8 cellular contexts compared by ENCODE assay signal in genomic region chr5:35777358-35778087, GRCh38.
DNase-seq lines count a peak whose midpoint lies in the region; ATAC-seq and TF ChIP-seq lines count a peak whose summit lies in the region.

No MANE protein-coding gene starts in this region.

- H3K9me3 Mint-ChIP-seq in osteocyte (ENCODE audit: unreplicated experiment), result no peaks in the 10 kb centered on the region

- no peaks in the 10 kb centered on the region for H3K36me3 Mint-ChIP-seq in osteocyte (ENCODE audit: unreplicated experiment)

- H3K27ac Mint-ChIP-seq in osteocyte (ENCODE audit: unreplicated experiment), result no peak overlapping the region

- peaks cover 26% of the 10 kb centered on the region for H3K4me1 Mint-ChIP-seq in osteocyte (ENCODE audit: unreplicated experiment)

- no peak overlapping the region for H3K4me3 Mint-ChIP-seq in osteocyte (ENCODE audit: unreplicated experiment)

- peak; percentile 76 for TF ChIP-seq CTCF in 22Rv1 (IDR thresholded peaks at IDR 0.05)
- peak; percentile 87 for TF ChIP-seq CTCF in RWPE2 (IDR thresholded peaks at IDR 0.05; ENCODE audit: poor library complexity, severe bottlenecking)
- TF ChIP-seq CTCF in osteocyte (IDR thresholded peaks at IDR 0.05), result peak; percentile 77

- H3K27me3 ChIP-seq in MG63, result no peaks in the 10 kb centered on the region
- no peaks in the 10 kb centered on the region for H3K27me3 ChIP-seq in RWPE2 (ENCODE audit: insufficient read depth, poor library complexity, severe bottlenecking)

- DNase-seq in MG63 (peak; percentile 57), RWPE2 (ENCODE audit: low spot score) (peak; percentile 77), activated T-helper 1 cell treated with Interleukin-2 at 50 U/mL for 16 hours (ENCODE audit: low read depth) (peak; percentile 44), fibroblast of the conjunctiva (ENCODE audit: low read depth) (peak; percentile 74), osteocyte (ENCODE audit: extremely low spot score, unreplicated experiment) (no peak), ureter (ENCODE audit: low spot score) (peak; percentile 61)

- H3K9me3 ChIP-seq in MG63 (no peaks in the 10 kb centered on the region), RWPE2 (ENCODE audit: severe bottlenecking) (no peaks in the 10 kb centered on the region)

- ATAC-seq in GM18519 (IDR thresholded peaks at IDR 0.05; ENCODE audit: low FRiP score, unreplicated experiment), result peak; percentile 46
- peak; percentile 82 for ATAC-seq in RWPE2 (ENCODE audit: low read depth)

- H3K27ac ChIP-seq in 22Rv1 (no peak overlapping the region), RWPE2 (ENCODE audit: poor library complexity, severe bottlenecking) (no peak overlapping the region)

- H3K27me3 Mint-ChIP-seq in osteocyte (ENCODE audit: unreplicated experiment), result no peaks in the 10 kb centered on the region

- H3K4me3 ChIP-seq in MG63, result no peak overlapping the region
- H3K4me3 ChIP-seq in RWPE2 (ENCODE audit: severe bottlenecking), result no peak overlapping the region

- no peaks in the 10 kb centered on the region for H3K36me3 ChIP-seq in MG63
- no peaks in the 10 kb centered on the region for H3K36me3 ChIP-seq in RWPE2 (ENCODE audit: low read depth)

- H3K4me1 ChIP-seq in RWPE2 (ENCODE audit: insufficient read depth, poor library complexity, severe bottlenecking), result peaks cover 11% of the 10 kb centered on the region
